12 cellular contexts compared by ENCODE assay signal in the genomic region with DNA sequence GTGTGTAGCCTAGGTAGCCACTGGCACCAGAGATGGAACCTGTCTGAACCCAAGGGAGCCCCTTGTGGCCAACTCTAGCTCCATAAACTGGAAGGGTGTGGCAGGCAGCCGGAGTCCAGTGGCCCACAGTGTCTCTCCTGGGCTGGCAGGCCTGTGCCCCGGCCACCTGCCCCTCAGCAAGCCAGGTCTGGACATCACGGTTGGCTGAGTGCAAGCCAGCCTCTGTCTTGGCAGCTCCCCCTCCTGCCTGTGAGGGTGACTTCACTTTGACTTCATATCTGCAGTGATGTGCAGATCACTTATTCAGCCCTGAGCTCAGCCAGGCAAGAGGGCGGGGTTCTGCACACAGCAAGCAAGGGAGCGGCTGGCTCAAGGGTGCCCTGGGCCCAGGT. TPM values are rescaled to one million over a fixed set of nuclear protein-coding genes. Genes with fewer than 3 reads are reported as not detected.
DNase-seq lines count a peak whose midpoint lies in the region; ATAC-seq, FAIRE-seq and TF ChIP-seq lines count a peak whose summit lies in the region.
"Had no signal": no experiment of that assay in that cellular context is flagged by ENCODE, and none has a peak within 500 bp of the region (broad histone marks: within the 10 kb centered on the region; RNA-seq: fewer than 3 reads in every experiment).

No MANE protein-coding gene starts in this region.

- H3K4me1 Mint-ChIP-seq in activated CD4-positive, alpha-beta T cell treated with anti-CD3 and anti-CD28 coated beads, Interleukin-2, amount 10 ng/mL, durations not matched to agents 7 days and 5 days, result peaks cover 5% of the 10 kb centered on the region
- peaks cover 7% of the 10 kb centered on the region for H3K4me1 Mint-ChIP-seq in CD8-positive, alpha-beta T cell (ENCODE audit: low read depth)

- H3K27ac ChIP-seq in K562 (ENCODE audit: extremely low read depth, low read depth, low read length) (no peak overlapping the region), osteoblast (ENCODE audit: low read depth, low read length) (no peak overlapping the region)
- H3K27ac ChIP-seq in CD8-positive, alpha-beta T cell (ENCODE audit: low read depth, low read length), result no peak overlapping the region
- H3K27ac ChIP-seq: BLaER1 treated with 17β-estradiol and CSF1 and Interleukin-3, amounts not matched to agents 10 nM and 100 nM had no signal

- H3K36me3 Mint-ChIP-seq in activated CD4-positive, alpha-beta T cell treated with anti-CD3 and anti-CD28 coated beads, Interleukin-2, amount 10 ng/mL, durations not matched to agents 7 days and 5 days (ENCODE audit: low read depth), result no peaks in the 10 kb centered on the region
- no peaks in the 10 kb centered on the region for H3K36me3 Mint-ChIP-seq in CD8-positive, alpha-beta T cell

- ATAC-seq in K562, result peak; percentile 32
- no peak for ATAC-seq in CD8-positive, alpha-beta T cell
- ATAC-seq in HG03432 (IDR thresholded peaks at IDR 0.05; ENCODE audit: unreplicated experiment), result no peak

- no peaks in the 10 kb centered on the region for H3K79me2 ChIP-seq in K562 (ENCODE audit: control insufficient read depth, insufficient read depth, low read length)
- H3K79me2 ChIP-seq in osteoblast (ENCODE audit: insufficient read depth, low read length), result no peaks in the 10 kb centered on the region

- no peak overlapping the region for H3K27ac Mint-ChIP-seq in activated CD4-positive, alpha-beta T cell treated with anti-CD3 and anti-CD28 coated beads, Interleukin-2, amount 10 ng/mL, durations not matched to agents 7 days and 5 days
- H3K27ac Mint-ChIP-seq in CD8-positive, alpha-beta T cell, result no peak overlapping the region

- H4K20me1 ChIP-seq in K562 (replicated peaks; ENCODE audit: control insufficient read depth, insufficient read depth, low read length), result peaks cover 12% of the 10 kb centered on the region
- no peaks in the 10 kb centered on the region for H4K20me1 ChIP-seq in osteoblast (ENCODE audit: insufficient read depth, low read length)

- no peak overlapping the region for H3K4me2 ChIP-seq in K562 (ENCODE audit: insufficient read depth, low read length)
- H3K4me2 ChIP-seq in osteoblast (ENCODE audit: insufficient read depth, low read length), result no peak overlapping the region

- H3K4me3 Mint-ChIP-seq in activated CD4-positive, alpha-beta T cell treated with anti-CD3 and anti-CD28 coated beads, Interleukin-2, amount 10 ng/mL, durations not matched to agents 7 days and 5 days, result peak overlapping the region; percentile 47
- no peak overlapping the region for H3K4me3 Mint-ChIP-seq in CD8-positive, alpha-beta T cell

- BruUV-seq in K562 (replicated peaks; lab: Mats Ljungman, UMichigan), result no TSS peak

- peaks cover 0 to 26% of the 10 kb centered on the region in 2 experiments; a peak in 2 of 5 replicates for H3K4me1 ChIP-seq in K562 (replicated peaks in 1 of 2; ENCODE audit: control insufficient read depth in 2 of 2, insufficient read depth in 2 of 2, low read length in 2 of 2)
- H3K4me1 ChIP-seq in osteoblast (ENCODE audit: insufficient read depth, low read length), result no peaks in the 10 kb centered on the region
- H3K4me1 ChIP-seq in CD8-positive, alpha-beta T cell (ENCODE audit: insufficient read depth, low read length), result no peaks in the 10 kb centered on the region

- intact Hi-C loops in K562 (cut with micrococcal nuclease), result loop anchor here (5.0 to 10.0 kb wide), 3 partner anchors 37 to 91 kb away; no protein-coding TSS in a partner anchor
- intact Hi-C loops in CD8-positive, alpha-beta T cell (cut with DNase I, micrococcal nuclease), result no loop called here

- no peak for TF ChIP-seq RAD21 in K562 (CRISPR knock-in tag; conservative IDR thresholded peaks at IDR 0.05 in 1 of 2, IDR thresholded peaks at IDR 0.05 in 1 of 2)

- CTCF ChIA-PET in activated CD4-positive, alpha-beta T cell treated with anti-CD3 and anti-CD28 coated beads, Interleukin-2, amount 10 ng/mL, durations not matched to agents 7 days and 5 days (lab: Charles Lee), result interaction anchor here (0.9 to 2.3 kb wide), 4 partner anchors 9 to 52 kb away, joined by 3 to 5 read pairs (median 3); no protein-coding TSS in a partner anchor
- CTCF ChIA-PET in K562 (lab: Yijun Ruan, JAX; ENCODE audit: low intra/inter-chr PET ratio), result no interaction called here
- CTCF ChIA-PET in CD8-positive, alpha-beta T cell (lab: Charles Lee), result no interaction called here

- H3K9me1 ChIP-seq in K562 (ENCODE audit: control insufficient read depth, insufficient read depth, low read length), result no peaks in the 10 kb centered on the region

- H3K9me3 ChIP-seq in K562 (replicated peaks; ENCODE audit: control insufficient read depth, insufficient read depth, low read depth, low read length) (no peaks in the 10 kb centered on the region), osteoblast (ENCODE audit: low read depth, low read length) (no peaks in the 10 kb centered on the region)
- no peaks in the 10 kb centered on the region for H3K9me3 ChIP-seq in CD8-positive, alpha-beta T cell (ENCODE audit: low read length)
- H3K9me3 ChIP-seq: BLaER1 treated with 17β-estradiol and CSF1 and Interleukin-3, amounts not matched to agents 10 nM and 100 nM had no signal

- TF ChIP-seq CTCF in LNCAP (IDR thresholded peaks at IDR 0.05), result peak; percentile 41
- TF ChIP-seq CTCF in K562 (IDR thresholded peaks at IDR 0.05 in 2 of 3, conservative IDR thresholded peaks at IDR 0.05 in 1 of 3; ENCODE audit: insufficient read depth in 2 of 3, low read depth in 1 of 3, low read length in 3 of 3), result peak; percentile 15 to 33 (median 29); a peak in 2 of 6 replicates
- TF ChIP-seq CTCF in osteoblast (IDR thresholded peaks at IDR 0.05; ENCODE audit: extremely low read depth, low read depth, low read length), result no peak
- no peak for TF ChIP-seq CTCF in CD8-positive, alpha-beta T cell (IDR thresholded peaks at IDR 0.05)

- no peak for FAIRE-seq in K562 (lab: Jason Lieb, UNC)
- FAIRE-seq: TTC549 had no signal

- H3K36me3 ChIP-seq in K562 (ENCODE audit: control insufficient read depth, insufficient read depth, low read length) (no peaks in the 10 kb centered on the region), osteoblast (ENCODE audit: insufficient read depth, low read length) (no peaks in the 10 kb centered on the region)
- no peaks in the 10 kb centered on the region for H3K36me3 ChIP-seq in CD8-positive, alpha-beta T cell (ENCODE audit: insufficient read depth, low read length)
- H3K36me3 ChIP-seq: BLaER1 treated with 17β-estradiol and CSF1 and Interleukin-3, amounts not matched to agents 10 nM and 100 nM had no signal

- no peak overlapping the region for H3K9ac ChIP-seq in K562 (ENCODE audit: insufficient read depth in 1 of 2, low read depth in 2 of 2, low read length in 2 of 2)
- H3K9ac ChIP-seq: BLaER1 treated with 17β-estradiol and CSF1 and Interleukin-3, amounts not matched to agents 10 nM and 100 nM had no signal

- peaks cover 31% of the 10 kb centered on the region for H3K27me3 Mint-ChIP-seq in activated CD4-positive, alpha-beta T cell treated with anti-CD3 and anti-CD28 coated beads, Interleukin-2, amount 10 ng/mL, durations not matched to agents 7 days and 5 days
- H3K27me3 Mint-ChIP-seq in CD8-positive, alpha-beta T cell (ENCODE audit: low read depth), result peaks cover 38% of the 10 kb centered on the region

- in situ Hi-C loops in K562 (cut with MboI), result no loop called here

- WGBS in K562 (ENCODE audit: insufficient coverage, low coverage, missing lambda C conversion rate), result 5% methylated on average over 5 of the region's 5 CpGs

- POLR2A ChIA-PET in activated CD4-positive, alpha-beta T cell treated with anti-CD3 and anti-CD28 coated beads, Interleukin-2, amount 10 ng/mL, durations not matched to agents 7 days and 5 days (lab: Charles Lee), result no interaction called here
- POLR2A ChIA-PET in K562 (lab: Yijun Ruan, JAX), result interaction anchor here (1.2 kb wide), 1 partner anchor 9 kb away, joined by 4 read pairs; no protein-coding TSS in a partner anchor
- POLR2A ChIA-PET in CD8-positive, alpha-beta T cell (lab: Charles Lee), result no interaction called here

- H3K4me3 ChIP-seq in K562 (no peak overlapping the region), osteoblast (ENCODE audit: insufficient read depth, low read length) (no peak overlapping the region)
- H3K4me3 ChIP-seq in CD8-positive, alpha-beta T cell (ENCODE audit: low read depth, low read length), result no peak overlapping the region

- TF ChIP-seq EP300 in K562 (IDR thresholded peaks at IDR 0.05; ENCODE audit: low read length), result no peak

- TF ChIP-seq POLR2A in K562 (conservative IDR thresholded peaks at IDR 0.05), result no peak

- peaks cover 0 to 51% of the 10 kb centered on the region in 2 experiments; a peak in 2 of 5 replicates for H3K27me3 ChIP-seq in K562 (ENCODE audit: control insufficient read depth in 2 of 2, insufficient read depth in 2 of 2, low read length in 2 of 2)
- H3K27me3 ChIP-seq in osteoblast (ENCODE audit: insufficient read depth, low read length), result peaks cover 18% of the 10 kb centered on the region
- peaks cover 5% of the 10 kb centered on the region for H3K27me3 ChIP-seq in CD8-positive, alpha-beta T cell (ENCODE audit: insufficient read depth, low read length)

- H3K9me3 Mint-ChIP-seq in activated CD4-positive, alpha-beta T cell treated with anti-CD3 and anti-CD28 coated beads, Interleukin-2, amount 10 ng/mL, durations not matched to agents 7 days and 5 days, result no peaks in the 10 kb centered on the region
- H3K9me3 Mint-ChIP-seq in CD8-positive, alpha-beta T cell, result no peaks in the 10 kb centered on the region

- H2AFZ ChIP-seq in K562 (ENCODE audit: low read depth, low read length) (no peak overlapping the region), osteoblast (ENCODE audit: low read length) (no peak overlapping the region)

- DNase-seq in activated CD4-positive, alpha-beta T cell treated with anti-CD3 and anti-CD28 coated beads, Interleukin-2, amount 10 ng/mL, durations not matched to agents 7 days and 5 days, result no peak
- DNase-seq in activated CD4-positive, alpha-beta T cell treated with anti-CD3 and anti-CD28 coated beads for 1 hour, result no peak
- peak; percentile 31 to 57 (median 47) for DNase-seq in K562 (ENCODE audit: extremely low read depth in 1 of 4, low spot score in 3 of 4)
- peak; percentile 96 for DNase-seq in osteoblast (ENCODE audit: insufficient read length, low spot score, missing footprints)
- no peak for DNase-seq in CD8-positive, alpha-beta T cell
- no peak for DNase-seq in kidney glomerular epithelial cell (lab: John Stamatoyannopoulos, UW)
- DNase-seq: amniotic stem cell, NCI-H1417 treated with DMSO at 0.1 percent for 48 hours had no signal

RNA-seq across cellular contexts. Expression of gene RET, which starts 1.3 kb away (rescaled TPM):
- total RNA-seq in activated CD4-positive, alpha-beta T cell treated with anti-CD3 and anti-CD28 coated beads, Interleukin-2, amount 10 ng/mL, durations not matched to agents 7 days and 5 days, result under 1 TPM; 0.10 TPM
- total RNA-seq in K562 (2011; cell fraction: chromatin; rRNA removed; ENCODE audit: low replicate concordance), result not detected in 2 replicates
- not detected in 2 replicates for total RNA-seq in K562 (2011; cell fraction: nucleolus; rRNA removed)
- not detected in 2 replicates for total RNA-seq in K562 (2011; cell fraction: nucleoplasm; rRNA removed)
- total RNA-seq in K562 (2014; rRNA removed) (0.05 TPM in 1 of 2 replicates, not detected in the other), K562 (2014; rRNA removed; fragmentation: Illumina TruSeq; extraction: Trizol) (not detected in 2 replicates), K562 (2015; rRNA removed; fragmentation: Illumina TruSeq; extraction: Trizol) (not detected in 2 replicates), K562 (2021) (0.04 TPM in 1 of 2 replicates, not detected in the other), osteoblast (under 0.01 TPM in 2 replicates)
- polyA plus RNA-seq in K562 (2011; rRNA removed) (not detected in 2 replicates), K562 (2014; fragmentation: Illumina TruSeq; extraction: Trizol) (not detected in 2 replicates), K562 (2014; fragmentation: Nextera tagmentation; extraction: Ambion mirVana) (not detected), K562 (2014; rRNA removed) (not detected in 2 replicates)
- polyA plus RNA-seq in K562 (2011; cell fraction: cytosol; rRNA removed), result not detected in 2 replicates
- polyA plus RNA-seq in K562 (2011; cell fraction: nucleus; rRNA removed), result not detected in 2 replicates
- not detected in 2 replicates for polyA plus RNA-seq in K562 (2012)
- not detected in 2 replicates for polyA minus RNA-seq in K562 (2011; rRNA and poly(A)+ RNA removed)
- not detected in 2 replicates for polyA minus RNA-seq in K562 (2011; cell fraction: cytosol; rRNA and poly(A)+ RNA removed)
- not detected in 2 replicates for polyA minus RNA-seq in K562 (2011; cell fraction: nucleus; rRNA and poly(A)+ RNA removed)
- total RNA-seq in CD8-positive, alpha-beta T cell, result not detected

Comparison
In these comparisons a context has a peak if more than half of its experiments do, and no peak if none do; other contexts are left out.
1. DNase-seq: peak in K562 (4 of 4) and osteoblast (single experiment); none in activated CD4-positive, alpha-beta T cell treated with anti-CD3 and anti-CD28 coated beads, Interleukin-2, amount 10 ng/mL, durations not matched to agents 7 days and 5 days (single experiment), activated CD4-positive, alpha-beta T cell treated with anti-CD3 and anti-CD28 coated beads for 1 hour (single experiment), CD8-positive, alpha-beta T cell (0 of 7) and kidney glomerular epithelial cell (single experiment).
2. CTCF ChIP-seq: peak in LNCAP (single experiment) and K562 (3 of 3); none in osteoblast (single experiment) and CD8-positive, alpha-beta T cell (single experiment).